In the genomic region with DNA sequence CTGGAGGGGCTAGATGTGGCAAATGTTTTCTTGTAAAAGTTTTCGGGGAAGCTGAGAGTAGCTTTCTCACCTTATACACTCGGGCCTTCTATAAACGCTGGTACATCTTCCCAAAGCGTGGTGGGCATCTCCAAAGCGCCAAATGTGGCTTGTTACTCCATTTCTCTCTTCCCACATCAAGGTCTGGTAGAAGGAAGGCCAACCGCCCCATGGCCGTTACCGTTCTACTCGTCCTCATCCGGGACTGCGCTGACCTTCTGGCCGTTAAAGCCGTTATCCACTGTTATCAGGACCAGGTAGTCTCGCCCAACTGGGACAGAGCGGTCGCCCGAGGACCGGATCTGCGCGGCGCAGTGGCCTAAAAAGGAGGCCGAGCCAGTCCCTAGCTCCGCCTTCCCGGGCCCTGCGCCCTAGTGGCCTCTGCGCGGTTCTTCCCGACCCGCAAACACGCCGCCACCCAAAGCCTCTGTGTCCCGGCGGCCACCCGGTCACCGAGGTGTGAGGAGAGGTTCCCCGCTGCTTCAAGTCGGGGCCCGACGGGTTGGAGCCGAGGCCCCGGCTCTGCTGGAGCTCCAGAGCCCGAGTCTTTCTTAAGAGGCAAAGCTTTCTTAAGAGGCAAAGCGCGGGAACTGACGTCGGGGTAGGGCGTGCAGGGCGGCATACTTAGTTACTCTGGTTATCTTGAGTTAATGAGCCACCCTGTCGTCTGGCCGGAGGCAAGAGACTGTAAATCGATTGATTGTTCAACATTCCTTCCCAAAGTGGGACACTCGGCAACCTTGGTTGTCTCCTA, we compare ENCODE assay signal across 1 cellular context.
TF ChIP-seq lines count a peak whose summit lies in the region.

No MANE protein-coding gene starts in this region.

TF ChIP-seq in K562, 482 proteins besides CTCF, POLR2A, EP300 and RAD21 (continued from another document and continues in another):
- TF ChIP-seq, protein P1, sequence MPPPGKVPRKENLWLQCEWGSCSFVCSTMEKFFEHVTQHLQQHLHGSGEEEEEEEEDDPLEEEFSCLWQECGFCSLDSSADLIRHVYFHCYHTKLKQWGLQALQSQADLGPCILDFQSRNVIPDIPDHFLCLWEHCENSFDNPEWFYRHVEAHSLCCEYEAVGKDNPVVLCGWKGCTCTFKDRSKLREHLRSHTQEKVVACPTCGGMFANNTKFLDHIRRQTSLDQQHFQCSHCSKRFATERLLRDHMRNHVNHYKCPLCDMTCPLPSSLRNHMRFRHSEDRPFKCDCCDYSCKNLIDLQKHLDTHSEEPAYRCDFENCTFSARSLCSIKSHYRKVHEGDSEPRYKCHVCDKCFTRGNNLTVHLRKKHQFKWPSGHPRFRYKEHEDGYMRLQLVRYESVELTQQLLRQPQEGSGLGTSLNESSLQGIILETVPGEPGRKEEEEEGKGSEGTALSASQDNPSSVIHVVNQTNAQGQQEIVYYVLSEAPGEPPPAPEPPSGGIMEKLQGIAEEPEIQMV (tag; conservative IDR thresholded peaks at IDR 0.05; ENCODE audit: low read depth), result peak; percentile 34; the same call in 1 of the 2 replicates
- TF ChIP-seq TRIM24 (IDR thresholded peaks at IDR 0.05) (peak in 1 of 2 experiments; percentile 75; a peak in 1 of 4 replicates), CHD2 (IDR thresholded peaks at IDR 0.05; ENCODE audit: low read depth, low read length) (peak; percentile 57; the same call in 1 of the 2 replicates), XRCC5 (IDR thresholded peaks at IDR 0.05; ENCODE audit: low read depth, low read length) (no peak), HNRNPUL1 (IDR thresholded peaks at IDR 0.05; ENCODE audit: low read length) (no peak), HNRNPK (IDR thresholded peaks at IDR 0.05; ENCODE audit: low read depth, low read length, poor library complexity, severe bottlenecking) (no peak), TAF9B (IDR thresholded peaks at IDR 0.05; ENCODE audit: partially characterized antibody) (peak; percentile 85), COPS2 (conservative IDR thresholded peaks at IDR 0.05) (no peak), POLR2AphosphoS5 (IDR thresholded peaks at IDR 0.05; ENCODE audit: control insufficient read depth, insufficient read depth, low read depth, low read length) (peak; percentile 88), CXXC5 (CRISPR knock-in tag; IDR thresholded peaks at IDR 0.05) (peak; percentile 98), ZNF197 (CRISPR knock-in tag; IDR thresholded peaks at IDR 0.05; ENCODE audit: low read depth) (0 out of 2 replicates have a peak, but pooled peaks have one; percentile 20), MYBL2 (IDR thresholded peaks at IDR 0.05; ENCODE audit: low read depth) (peak; percentile 99), MYBL2 (CRISPR knock-in tag; IDR thresholded peaks at IDR 0.05; ENCODE audit: borderline replicate concordance) (peak; percentile 89; the same call in 1 of the 2 replicates), ZNF75A (CRISPR knock-in tag; IDR thresholded peaks at IDR 0.05) (no peak), SP2 (IDR thresholded peaks at IDR 0.05; ENCODE audit: extremely low read depth, low read depth, low read length, poor library complexity, severe bottlenecking) (no peak), NR2F6 (CRISPR knock-in tag; IDR thresholded peaks at IDR 0.05) (no peak), CBX3 (IDR thresholded peaks at IDR 0.05; ENCODE audit: borderline replicate concordance in 1 of 2, low read length in 2 of 2) (peak in 1 of 2 experiments; percentile 89; a peak in 2 of 3 replicates), BACH1 (tag; IDR thresholded peaks at IDR 0.05) (no peak), PCBP2 (IDR thresholded peaks at IDR 0.05; ENCODE audit: low read depth, low read length, poor library complexity, severe bottlenecking) (no peak), NFRKB (IDR thresholded peaks at IDR 0.05; ENCODE audit: low read depth) (peak; percentile 98), ZC3H11A (IDR thresholded peaks at IDR 0.05; ENCODE audit: low read depth, low read length) (peak; percentile 24; the same call in 1 of the 2 replicates), RHOXF2B (CRISPR knock-in tag; conservative IDR thresholded peaks at IDR 0.05) (no peak), GATA2 (CRISPR knock-in tag; IDR thresholded peaks at IDR 0.05) (peak; percentile 86), KLF10 (CRISPR knock-in tag; IDR thresholded peaks at IDR 0.05) (no peak), ZFP36 (IDR thresholded peaks at IDR 0.05; ENCODE audit: low read depth, low read length, partially characterized antibody) (peak; percentile 69), ZNF76 (CRISPR knock-in tag; IDR thresholded peaks at IDR 0.05; ENCODE audit: borderline replicate concordance) (no peak), RFX7 (CRISPR knock-in tag; IDR thresholded peaks at IDR 0.05) (no peak; the same call in 1 of the 2 replicates), PML (IDR thresholded peaks at IDR 0.05; ENCODE audit: low read length) (peak; percentile 57; the same call in 1 of the 2 replicates), MCM2 (IDR thresholded peaks at IDR 0.05; ENCODE audit: low read depth) (no peak), SRSF7 (optimal IDR thresholded peaks at IDR 0.05; ENCODE audit: low read depth, low read length) (no peak), SIX5 (IDR thresholded peaks at IDR 0.05; ENCODE audit: borderline replicate concordance in 1 of 2, insufficient read depth in 1 of 2, low read depth in 1 of 2, low read length in 2 of 2) (no peak), ZNF146 (CRISPR knock-in tag; IDR thresholded peaks at IDR 0.05; ENCODE audit: unreplicated experiment) (no peak), FOXK2 (conservative IDR thresholded peaks at IDR 0.05 in 1 of 2, IDR thresholded peaks at IDR 0.05 in 1 of 2; ENCODE audit: low read depth in 2 of 2) (peak; percentile 56 to 63; a peak in 3 of 4 replicates), XRCC4 (IDR thresholded peaks at IDR 0.05; ENCODE audit: extremely low read depth, insufficient read depth, insufficient read length) (no peak), MCM5 (IDR thresholded peaks at IDR 0.05; ENCODE audit: low read depth) (no peak), ZNF785 (CRISPR knock-in tag; IDR thresholded peaks at IDR 0.05) (no peak), ZFP30 (CRISPR knock-in tag; IDR thresholded peaks at IDR 0.05; ENCODE audit: borderline replicate concordance) (no peak), ZNF384 (IDR thresholded peaks at IDR 0.05; ENCODE audit: low read depth, low read length) (no peak), PHF21A (IDR thresholded peaks at IDR 0.05; ENCODE audit: borderline replicate concordance, low read depth) (no peak), TEAD4 (IDR thresholded peaks at IDR 0.05; ENCODE audit: low read length) (peak; percentile 67), TEAD4 (CRISPR knock-in tag; IDR thresholded peaks at IDR 0.05; ENCODE audit: borderline replicate concordance) (peak; percentile 82; the same call in 1 of the 2 replicates), E2F3 (CRISPR knock-in tag; IDR thresholded peaks at IDR 0.05) (peak; percentile 96), PHTF2 (CRISPR knock-in tag; IDR thresholded peaks at IDR 0.05) (no peak), HDAC6 (IDR thresholded peaks at IDR 0.05; ENCODE audit: low read depth, low read length) (no peak), BRD9 (IDR thresholded peaks at IDR 0.05; ENCODE audit: low read depth, partially characterized antibody) (peak; percentile 65), MED1 (CRISPR knock-in tag; IDR thresholded peaks at IDR 0.05; ENCODE audit: borderline replicate concordance) (no peak), TCF7L2 (IDR thresholded peaks at IDR 0.05; ENCODE audit: low read depth, low read length) (peak; percentile 15; the same call in 1 of the 2 replicates), NRF1 (conservative IDR thresholded peaks at IDR 0.05 in 1 of 2, IDR thresholded peaks at IDR 0.05 in 1 of 2) (peak; percentile 90 to 91), CBFA2T3 (IDR thresholded peaks at IDR 0.05) (peak; percentile 72), ELF1 (tag; IDR thresholded peaks at IDR 0.05) (no peak; the same call in 1 of the 2 replicates), RBM25 (IDR thresholded peaks at IDR 0.05; ENCODE audit: low read depth, low read length, severe bottlenecking) (no peak), FOXJ2 (tag; IDR thresholded peaks at IDR 0.05) (peak; percentile 12; the same call in 1 of the 2 replicates), MIER1 (IDR thresholded peaks at IDR 0.05; ENCODE audit: low read depth) (no peak), BHLHE40 (IDR thresholded peaks at IDR 0.05; ENCODE audit: low read length) (peak; percentile 70), HMG20B (CRISPR knock-in tag; IDR thresholded peaks at IDR 0.05) (no peak)
- TF ChIP-seq, protein P2, sequence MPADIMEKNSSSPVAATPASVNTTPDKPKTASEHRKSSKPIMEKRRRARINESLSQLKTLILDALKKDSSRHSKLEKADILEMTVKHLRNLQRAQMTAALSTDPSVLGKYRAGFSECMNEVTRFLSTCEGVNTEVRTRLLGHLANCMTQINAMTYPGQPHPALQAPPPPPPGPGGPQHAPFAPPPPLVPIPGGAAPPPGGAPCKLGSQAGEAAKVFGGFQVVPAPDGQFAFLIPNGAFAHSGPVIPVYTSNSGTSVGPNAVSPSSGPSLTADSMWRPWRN (IDR thresholded peaks at IDR 0.05; ENCODE audit: low read depth), result 0 out of 2 replicates have a peak, but pooled peaks have one; percentile 31
- TF ChIP-seq, protein P3, sequence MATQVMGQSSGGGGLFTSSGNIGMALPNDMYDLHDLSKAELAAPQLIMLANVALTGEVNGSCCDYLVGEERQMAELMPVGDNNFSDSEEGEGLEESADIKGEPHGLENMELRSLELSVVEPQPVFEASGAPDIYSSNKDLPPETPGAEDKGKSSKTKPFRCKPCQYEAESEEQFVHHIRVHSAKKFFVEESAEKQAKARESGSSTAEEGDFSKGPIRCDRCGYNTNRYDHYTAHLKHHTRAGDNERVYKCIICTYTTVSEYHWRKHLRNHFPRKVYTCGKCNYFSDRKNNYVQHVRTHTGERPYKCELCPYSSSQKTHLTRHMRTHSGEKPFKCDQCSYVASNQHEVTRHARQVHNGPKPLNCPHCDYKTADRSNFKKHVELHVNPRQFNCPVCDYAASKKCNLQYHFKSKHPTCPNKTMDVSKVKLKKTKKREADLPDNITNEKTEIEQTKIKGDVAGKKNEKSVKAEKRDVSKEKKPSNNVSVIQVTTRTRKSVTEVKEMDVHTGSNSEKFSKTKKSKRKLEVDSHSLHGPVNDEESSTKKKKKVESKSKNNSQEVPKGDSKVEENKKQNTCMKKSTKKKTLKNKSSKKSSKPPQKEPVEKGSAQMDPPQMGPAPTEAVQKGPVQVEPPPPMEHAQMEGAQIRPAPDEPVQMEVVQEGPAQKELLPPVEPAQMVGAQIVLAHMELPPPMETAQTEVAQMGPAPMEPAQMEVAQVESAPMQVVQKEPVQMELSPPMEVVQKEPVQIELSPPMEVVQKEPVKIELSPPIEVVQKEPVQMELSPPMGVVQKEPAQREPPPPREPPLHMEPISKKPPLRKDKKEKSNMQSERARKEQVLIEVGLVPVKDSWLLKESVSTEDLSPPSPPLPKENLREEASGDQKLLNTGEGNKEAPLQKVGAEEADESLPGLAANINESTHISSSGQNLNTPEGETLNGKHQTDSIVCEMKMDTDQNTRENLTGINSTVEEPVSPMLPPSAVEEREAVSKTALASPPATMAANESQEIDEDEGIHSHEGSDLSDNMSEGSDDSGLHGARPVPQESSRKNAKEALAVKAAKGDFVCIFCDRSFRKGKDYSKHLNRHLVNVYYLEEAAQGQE (CRISPR knock-in tag; IDR thresholded peaks at IDR 0.05; ENCODE audit: low read depth), result peak; percentile 42; the same call in 1 of the 2 replicates
- TF ChIP-seq, protein P4, sequence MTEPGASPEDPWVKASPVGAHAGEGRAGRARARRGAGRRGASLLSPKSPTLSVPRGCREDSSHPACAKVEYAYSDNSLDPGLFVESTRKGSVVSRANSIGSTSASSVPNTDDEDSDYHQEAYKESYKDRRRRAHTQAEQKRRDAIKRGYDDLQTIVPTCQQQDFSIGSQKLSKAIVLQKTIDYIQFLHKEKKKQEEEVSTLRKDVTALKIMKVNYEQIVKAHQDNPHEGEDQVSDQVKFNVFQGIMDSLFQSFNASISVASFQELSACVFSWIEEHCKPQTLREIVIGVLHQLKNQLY (CRISPR knock-in tag; conservative IDR thresholded peaks at IDR 0.05), result no peak; a peak in 1 of 4 replicates
- TF ChIP-seq, protein P5, sequence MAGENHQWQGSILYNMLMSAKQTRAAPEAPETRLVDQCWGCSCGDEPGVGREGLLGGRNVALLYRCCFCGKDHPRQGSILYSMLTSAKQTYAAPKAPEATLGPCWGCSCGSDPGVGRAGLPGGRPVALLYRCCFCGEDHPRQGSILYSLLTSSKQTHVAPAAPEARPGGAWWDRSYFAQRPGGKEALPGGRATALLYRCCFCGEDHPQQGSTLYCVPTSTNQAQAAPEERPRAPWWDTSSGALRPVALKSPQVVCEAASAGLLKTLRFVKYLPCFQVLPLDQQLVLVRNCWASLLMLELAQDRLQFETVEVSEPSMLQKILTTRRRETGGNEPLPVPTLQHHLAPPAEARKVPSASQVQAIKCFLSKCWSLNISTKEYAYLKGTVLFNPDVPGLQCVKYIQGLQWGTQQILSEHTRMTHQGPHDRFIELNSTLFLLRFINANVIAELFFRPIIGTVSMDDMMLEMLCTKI (IDR thresholded peaks at IDR 0.05; ENCODE audit: partially characterized antibody), result no peak
- TF ChIP-seq, protein P6, sequence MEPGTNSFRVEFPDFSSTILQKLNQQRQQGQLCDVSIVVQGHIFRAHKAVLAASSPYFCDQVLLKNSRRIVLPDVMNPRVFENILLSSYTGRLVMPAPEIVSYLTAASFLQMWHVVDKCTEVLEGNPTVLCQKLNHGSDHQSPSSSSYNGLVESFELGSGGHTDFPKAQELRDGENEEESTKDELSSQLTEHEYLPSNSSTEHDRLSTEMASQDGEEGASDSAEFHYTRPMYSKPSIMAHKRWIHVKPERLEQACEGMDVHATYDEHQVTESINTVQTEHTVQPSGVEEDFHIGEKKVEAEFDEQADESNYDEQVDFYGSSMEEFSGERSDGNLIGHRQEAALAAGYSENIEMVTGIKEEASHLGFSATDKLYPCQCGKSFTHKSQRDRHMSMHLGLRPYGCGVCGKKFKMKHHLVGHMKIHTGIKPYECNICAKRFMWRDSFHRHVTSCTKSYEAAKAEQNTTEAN (CRISPR knock-in tag; IDR thresholded peaks at IDR 0.05), result peak; percentile 94; the same call in 1 of the 2 replicates
- TF ChIP-seq, protein P7, sequence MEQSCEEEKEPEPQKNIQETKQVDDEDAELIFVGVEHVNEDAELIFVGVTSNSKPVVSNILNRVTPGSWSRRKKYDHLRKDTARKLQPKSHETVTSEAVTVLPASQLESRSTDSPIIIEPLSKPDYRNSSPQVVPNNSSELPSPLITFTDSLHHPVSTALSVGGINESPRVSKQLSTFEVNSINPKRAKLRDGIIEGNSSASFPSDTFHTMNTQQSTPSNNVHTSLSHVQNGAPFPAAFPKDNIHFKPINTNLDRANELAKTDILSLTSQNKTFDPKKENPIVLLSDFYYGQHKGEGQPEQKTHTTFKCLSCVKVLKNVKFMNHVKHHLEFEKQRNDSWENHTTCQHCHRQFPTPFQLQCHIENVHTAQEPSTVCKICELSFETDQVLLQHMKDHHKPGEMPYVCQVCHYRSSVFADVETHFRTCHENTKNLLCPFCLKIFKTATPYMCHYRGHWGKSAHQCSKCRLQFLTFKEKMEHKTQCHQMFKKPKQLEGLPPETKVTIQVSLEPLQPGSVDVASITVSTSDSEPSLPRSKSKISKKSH (CRISPR knock-in tag; IDR thresholded peaks at IDR 0.05), result no peak
- TF ChIP-seq, protein P8, sequence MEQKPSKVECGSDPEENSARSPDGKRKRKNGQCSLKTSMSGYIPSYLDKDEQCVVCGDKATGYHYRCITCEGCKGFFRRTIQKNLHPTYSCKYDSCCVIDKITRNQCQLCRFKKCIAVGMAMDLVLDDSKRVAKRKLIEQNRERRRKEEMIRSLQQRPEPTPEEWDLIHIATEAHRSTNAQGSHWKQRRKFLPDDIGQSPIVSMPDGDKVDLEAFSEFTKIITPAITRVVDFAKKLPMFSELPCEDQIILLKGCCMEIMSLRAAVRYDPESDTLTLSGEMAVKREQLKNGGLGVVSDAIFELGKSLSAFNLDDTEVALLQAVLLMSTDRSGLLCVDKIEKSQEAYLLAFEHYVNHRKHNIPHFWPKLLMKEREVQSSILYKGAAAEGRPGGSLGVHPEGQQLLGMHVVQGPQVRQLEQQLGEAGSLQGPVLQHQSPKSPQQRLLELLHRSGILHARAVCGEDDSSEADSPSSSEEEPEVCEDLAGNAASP (IDR thresholded peaks at IDR 0.05), result no peak
